18 cellular contexts compared by ENCODE assay signal in the genomic region with DNA sequence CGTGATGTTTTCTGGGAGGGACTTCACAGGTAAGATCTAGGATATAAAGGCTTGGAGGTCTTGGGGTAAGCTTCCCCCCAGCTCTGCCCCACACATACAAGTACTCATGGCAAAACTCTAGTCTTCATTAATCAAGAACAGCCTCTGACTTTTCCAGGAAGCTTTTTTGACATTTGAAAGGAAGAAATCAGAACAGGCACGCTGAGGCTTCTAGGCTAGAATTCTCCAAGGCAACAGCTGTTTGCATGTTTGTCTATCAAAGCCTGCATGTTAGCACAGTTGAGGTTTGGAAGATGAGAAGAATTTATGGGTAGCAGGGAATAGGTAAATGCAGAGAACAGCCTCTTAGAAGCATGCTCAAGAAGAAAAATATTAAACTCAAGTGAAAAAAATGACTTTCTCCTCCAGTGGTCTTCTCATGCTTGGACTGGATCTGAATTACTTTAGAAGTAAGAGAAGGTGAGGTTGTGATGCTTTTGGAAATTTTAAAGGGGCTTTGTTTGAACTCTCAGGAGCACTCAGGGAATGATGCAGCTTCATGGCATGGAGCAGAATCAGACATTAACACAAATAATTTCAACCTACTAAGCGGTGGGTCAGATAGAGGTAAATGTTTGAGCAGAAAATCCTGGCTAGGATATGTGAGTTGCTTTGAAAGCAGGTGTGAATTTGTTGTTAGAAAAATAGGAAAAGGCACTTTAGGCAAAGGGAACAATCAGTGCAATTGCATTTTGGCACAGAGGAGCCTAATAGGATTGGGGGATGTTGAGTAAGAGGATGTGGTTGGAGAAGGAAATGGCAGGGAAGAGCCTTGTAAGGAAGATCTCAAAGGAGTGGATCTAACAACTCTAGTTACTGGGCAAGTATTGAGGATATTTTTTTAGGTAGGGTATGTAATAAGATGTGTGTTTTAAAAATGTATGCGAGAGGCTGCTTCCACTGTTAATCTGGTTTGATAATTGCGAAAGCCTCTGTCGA.
DNase-seq lines count a peak whose midpoint lies in the region; ATAC-seq, FAIRE-seq and TF ChIP-seq lines count a peak whose summit lies in the region.
"Had no signal": no experiment of that assay in that cellular context is flagged by ENCODE, and none has a peak within 500 bp of the region (broad histone marks: within the 10 kb centered on the region; RNA-seq: fewer than 3 reads in every experiment).

No MANE protein-coding gene starts in this region.

- H3K27me3 ChIP-seq in AG04450 (ENCODE audit: control insufficient read depth, insufficient read depth, low read length) = no peaks in the 10 kb centered on the region
- H3K27me3 ChIP-seq: gastrocnemius medialis had no signal

- CTCF ChIA-PET in AG04450 (lab: Charles Lee) = interaction anchor here (1.1 kb wide), 1 partner anchor 90 kb away, joined by 3 read pairs; no protein-coding TSS in a partner anchor

- H3K4me3 ChIP-seq in AG04450 (ENCODE audit: low read depth, low read length) (no peak overlapping the region), choroid plexus epithelial cell (ENCODE audit: low read depth, low read length) (no peak overlapping the region), mesodermal cell (ENCODE audit: extremely low read depth, insufficient read depth, low read length, poor library complexity, severe bottlenecking) (no peak overlapping the region)
- H3K4me3 ChIP-seq: gastrocnemius medialis, mucosa of descending colon had no signal

- WGBS in mesodermal cell (ENCODE audit: insufficient coverage in 2 of 2), 2 experiments = 75 to 90% methylated on average over 2 to 3 of the region's 6 CpGs

- H3K27ac ChIP-seq in AG04450 (ENCODE audit: low read depth, low read length) (peak overlapping the region; percentile 61), mesodermal cell (ENCODE audit: low read depth, low read length, severe bottlenecking) (peak overlapping the region; percentile 65)
- H3K27ac ChIP-seq: gastrocnemius medialis, RWPE1 had no signal

- POLR2A ChIA-PET in AG04450 (lab: Yijun Ruan, JAX) = no interaction called here

- FAIRE-seq in HTR-8/SVneo (lab: Jason Lieb, UNC) = no peak

- no peaks in the 10 kb centered on the region; the same call in 1 of the 2 replicates for H3K9me3 ChIP-seq in AG04450 (ENCODE audit: control insufficient read depth, insufficient read depth, low read length)
- peaks cover 15% of the 10 kb centered on the region for H3K9me3 ChIP-seq in mesodermal cell (ENCODE audit: control insufficient read depth, low read length)
- H3K9me3 ChIP-seq: gastrocnemius medialis, mucosa of descending colon had no signal

- TF ChIP-seq CTCF in AG04450 (IDR thresholded peaks at IDR 0.05; ENCODE audit: low read depth, low read length) (no peak), choroid plexus epithelial cell (conservative IDR thresholded peaks at IDR 0.05; ENCODE audit: low read depth, low read length) (no peak)

- no peak for ATAC-seq in stimulated activated naive CD8-positive, alpha-beta T cell treated with anti-CD3 and anti-CD28 coated beads, Interleukin-15, Interleukin-2, amounts not matched to agents 100 U/mL and 50 U/mL, for 24 hours
- ATAC-seq in GM19467 (IDR thresholded peaks at IDR 0.05; ENCODE audit: unreplicated experiment) = no peak
- ATAC-seq: activated CD8-positive, alpha-beta memory T cell treated with anti-CD3 and anti-CD28 coated beads, Interleukin-2, amount 10 ng/mL, durations not matched to agents 7 days and 5 days; gastrocnemius medialis; mucosa of descending colon had no signal

- H3K4me1 ChIP-seq in mesodermal cell (ENCODE audit: control insufficient read depth, insufficient read depth, low read length, poor library complexity, severe bottlenecking) = peaks cover 21% of the 10 kb centered on the region
- H3K4me1 ChIP-seq: gastrocnemius medialis had no signal

- no peak for DNase-seq in AG04450 (ENCODE audit: low read depth, low spot score)
- peak; percentile 11 for DNase-seq in LHCN-M2 (ENCODE audit: low read depth)
- peak; percentile 39 for DNase-seq in choroid plexus epithelial cell (ENCODE audit: low read depth)
- no peak for DNase-seq in stimulated activated naive CD8-positive, alpha-beta T cell treated with anti-CD3 and anti-CD28 coated beads, Interleukin-15, Interleukin-2, amounts not matched to agents 100 U/mL and 50 U/mL, for 24 hours
- DNase-seq in HTR-8/SVneo (ENCODE audit: insufficient read length, low spot score) = no peak
- DNase-seq in activated CD4-positive, alpha-beta T cell treated with anti-CD3 and anti-CD28 coated beads for 48 hours = no peak
- DNase-seq: activated B cell treated with CpG ODN at 0.5 μM for 24 hours; activated CD8-positive, alpha-beta memory T cell treated with anti-CD3 and anti-CD28 coated beads, Interleukin-2, amount 10 ng/mL, durations not matched to agents 7 days and 5 days; activated gamma-delta T cell; CD8-positive, alpha-beta memory T cell; effector CD4-positive, alpha-beta T cell; gastrocnemius medialis; mucosa of descending colon; NCI-H1092; T-helper 1 cell had no signal

- H3K36me3 ChIP-seq in mesodermal cell (ENCODE audit: control insufficient read depth, insufficient read depth, low read length) = no peaks in the 10 kb centered on the region
- H3K36me3 ChIP-seq: gastrocnemius medialis had no signal

Comparison
In these comparisons a context has a peak if more than half of its experiments do, and no peak if none do; other contexts are left out.
1. DNase-seq: peak in LHCN-M2 (single experiment) and choroid plexus epithelial cell (single experiment); none in AG04450 (single experiment), stimulated activated naive CD8-positive, alpha-beta T cell treated with anti-CD3 and anti-CD28 coated beads, Interleukin-15, Interleukin-2, amounts not matched to agents 100 U/mL and 50 U/mL, for 24 hours (single experiment), HTR-8/SVneo (single experiment) and activated CD4-positive, alpha-beta T cell treated with anti-CD3 and anti-CD28 coated beads for 48 hours (single experiment).